In genomic region chr7:116213361-116214155, GRCh38 we compare ENCODE assay signal across 11 cellular contexts. TPM values are rescaled to one million over a fixed set of nuclear protein-coding genes. Genes with fewer than 3 reads are reported as not detected.
DNase-seq lines count a peak whose midpoint lies in the region; ATAC-seq and TF ChIP-seq lines count a peak whose summit lies in the region.
"Had no signal": no experiment of that assay in that cellular context is flagged by ENCODE, and none has a peak within 500 bp of the region (broad histone marks: within the 10 kb centered on the region; RNA-seq: fewer than 3 reads in every experiment).

No MANE protein-coding gene starts in this region.

- H3K27me3 ChIP-seq in skeletal muscle tissue (ENCODE audit: control insufficient read depth in 3 of 3, insufficient read depth in 3 of 3, low read length in 3 of 3) (peaks cover 0 to 22% (median 8%) of the 10 kb centered on the region in 3 donors), right lobe of liver (no peaks in the 10 kb centered on the region)

- H3K4me3 ChIP-seq in SK-N-MC (peak overlapping the region; percentile 90), skeletal muscle tissue (ENCODE audit: low read length in 3 of 3) (no peak overlapping the region), right lobe of liver (no peak overlapping the region)

- no peak for TF ChIP-seq CTCF in right lobe of liver (IDR thresholded peaks at IDR 0.05)

- no peak for TF ChIP-seq POLR2A in right lobe of liver (IDR thresholded peaks at IDR 0.05)

- peaks cover 6 to 11% (median 6%) of the 10 kb centered on the region in 3 donors for H3K4me1 ChIP-seq in skeletal muscle tissue (ENCODE audit: control insufficient read depth in 3 of 3, insufficient read depth in 3 of 3, low read length in 3 of 3)
- H3K4me1 ChIP-seq in right lobe of liver: peaks cover 0 to 31% (median 0%) of the 10 kb centered on the region in 4 donors

- peak overlapping the region; percentile 73 for H3K27ac ChIP-seq in SK-N-MC
- peak overlapping the region; percentile 99 for H3K27ac ChIP-seq in epithelial cell of prostate
- H3K27ac ChIP-seq in skeletal muscle tissue (ENCODE audit: low read depth, low read length): peak overlapping the region; percentile 38
- no peak overlapping the region for H3K27ac ChIP-seq in right lobe of liver

- no peaks in the 10 kb centered on the region for H3K36me3 ChIP-seq in SK-N-MC (ENCODE audit: insufficient read depth, low read length)
- H3K36me3 ChIP-seq in skeletal muscle tissue (ENCODE audit: control insufficient read depth in 3 of 3, insufficient read depth in 3 of 3, low read length in 3 of 3): no peaks in the 10 kb centered on the region
- H3K36me3 ChIP-seq in right lobe of liver: no peaks in the 10 kb centered on the region

- DNase-seq in GM04504 (ENCODE audit: low read depth) (peak; percentile 71), SK-N-MC (ENCODE audit: low read depth, low spot score) (no peak), epithelial cell of prostate (ENCODE audit: low read depth, low spot score) (no peak), right lobe of liver (no peak), Ammon's horn (ENCODE audit: low spot score) (no peak), NCI-H187 (lab: John Stamatoyannopoulos, UW) (no peak), NCI-H1417 (lab: John Stamatoyannopoulos, UW) (no peak)
- DNase-seq: head of caudate nucleus; NCI-H1417 treated with DMSO at 0.1 percent for 48 hours; stimulated activated CD4-positive, alpha-beta T cell treated with anti-CD3 and anti-CD28 coated beads, Interleukin-12 subunit alpha, Interleukin-12 subunit beta, amount 100 ng/mL, for 4 hours had no signal

- H3K9ac ChIP-seq in SK-N-MC (ENCODE audit: insufficient read length): peak overlapping the region; percentile 17
- no peak overlapping the region for H3K9ac ChIP-seq in skeletal muscle tissue (ENCODE audit: low read depth in 1 of 3, low read length in 3 of 3)

- ATAC-seq in right lobe of liver: no peak

- WGBS in right lobe of liver (ENCODE audit: insufficient coverage, low coverage, low lambda C conversion rate, missing lambda C conversion rate): 60% methylated on average over 4 of the region's 4 CpGs

- intact Hi-C loops in right lobe of liver (cut with DNase I): no loop called here

- no peaks in the 10 kb centered on the region for H3K9me3 ChIP-seq in SK-N-MC (ENCODE audit: low read depth, low read length)
- no peaks in the 10 kb centered on the region for H3K9me3 ChIP-seq in skeletal muscle tissue (ENCODE audit: control insufficient read depth in 3 of 3, low read length in 3 of 3)
- no peaks in the 10 kb centered on the region for H3K9me3 ChIP-seq in right lobe of liver

RNA-seq across cellular contexts. Expression of gene TES, which starts 3.2 kb away (rescaled TPM):
- total RNA-seq in skeletal muscle tissue (33.9 TPM), right lobe of liver (10 to 100 TPM in 3 of 6 experiments, 1 to 10 TPM in 3; 6.0 to 22.3 (median 12.5) TPM)

Comparison
In these comparisons a context has a peak if more than half of its experiments do, and no peak if none do; other contexts are left out.
1. H3K27ac ChIP-seq: peak in SK-N-MC (single experiment), epithelial cell of prostate (single experiment) and skeletal muscle tissue (single experiment); none in right lobe of liver (0 of 3).